32 cellular contexts compared by ENCODE assay signal in genomic region chr7:1849351-1849951, GRCh38.
A peak's percentile ranks its signal among the peaks of the same experiment; 100 is the strongest.
DNase-seq lines count a peak whose midpoint lies in the region; ATAC-seq, FAIRE-seq and TF ChIP-seq lines count a peak whose summit lies in the region.
"Had no signal": no experiment of that assay in that cellular context is flagged by ENCODE, and none has a peak within 500 bp of the region (broad histone marks: within the 10 kb centered on the region; RNA-seq: fewer than 3 reads in every experiment).

No MANE protein-coding gene starts in this region.

- H3K9me3 ChIP-seq in H1 (ENCODE audit: insufficient read depth in 2 of 2, low read depth in 1 of 2, low read length in 1 of 2) (no peaks in the 10 kb centered on the region), lower lobe of right lung (no peaks in the 10 kb centered on the region), sigmoid colon (no peaks in the 10 kb centered on the region), mesenchymal stem cell (ENCODE audit: control insufficient read depth, low read length) (no peaks in the 10 kb centered on the region)
- H3K9me3 ChIP-seq: SJCRH30, suprapubic skin had no signal

- H2AK5ac ChIP-seq in H1 (ENCODE audit: low read depth, low read length) (no peak overlapping the region; the same call in 1 of the 2 replicates), mesenchymal stem cell (ENCODE audit: low read length, severe bottlenecking) (no peak overlapping the region)

- H3K9me3 Mint-ChIP-seq in activated naive CD4-positive, alpha-beta T cell treated with anti-CD3 and anti-CD28 coated beads, Interleukin-2, amount 50 U/mL, for 72 hours, result no peaks in the 10 kb centered on the region
- H3K9me3 Mint-ChIP-seq: activated T-helper 17 cell treated with anti-CD3 and anti-CD28 coated beads, Interleukin-2, amount 50 U/mL, for 72 hours; CD4-positive, alpha-beta T cell; endodermal cell had no signal

- peaks cover 4% of the 10 kb centered on the region in 2 experiments for H4K20me1 ChIP-seq in H1 (replicated peaks in 1 of 2; ENCODE audit: control insufficient read depth in 1 of 2, insufficient read depth in 2 of 2, low read length in 2 of 2)

- TF ChIP-seq EP300 in H1 (IDR thresholded peaks at IDR 0.05; ENCODE audit: borderline replicate concordance in 1 of 2, low read depth in 2 of 2, low read length in 2 of 2), result no peak
- no peak for TF ChIP-seq EP300 in sigmoid colon (IDR thresholded peaks at IDR 0.05)

- no peak for ATAC-seq in activated naive CD4-positive, alpha-beta T cell treated with anti-CD3 and anti-CD28 coated beads, Interleukin-2, amount 50 U/mL, for 72 hours
- ATAC-seq in lower lobe of right lung, result no peak
- ATAC-seq: activated CD8-positive, alpha-beta T cell treated with anti-CD3 and anti-CD28 coated beads, Interleukin-2, amount 10 ng/mL, durations not matched to agents 7 days and 5 days; activated T-helper 17 cell treated with anti-CD3 and anti-CD28 coated beads, Interleukin-2, amount 50 U/mL, for 72 hours; esophagus mucosa had no signal

- H4K8ac ChIP-seq in H1 (ENCODE audit: extremely low read depth, insufficient read depth, low read length) (0 out of 2 replicates have a peak overlapping the region, but pooled peaks have one; percentile 43), mesenchymal stem cell (ENCODE audit: low read length) (no peak overlapping the region)

- H2BK120ac ChIP-seq in H1 (replicated peaks; ENCODE audit: low read depth, low read length), result no peak overlapping the region
- H2BK120ac ChIP-seq in mesenchymal stem cell (ENCODE audit: low read depth, low read length), result no peak overlapping the region

- H2BK15ac ChIP-seq in H1 (ENCODE audit: low read length) (no peak overlapping the region), mesenchymal stem cell (ENCODE audit: low read depth, poor library complexity, severe bottlenecking) (no peak overlapping the region)

- no peak for TF ChIP-seq CTCF in H1 (IDR thresholded peaks at IDR 0.05; ENCODE audit: control extremely low read depth in 1 of 3, insufficient read depth in 1 of 3, low read depth in 1 of 3, low read length in 3 of 3)
- no peak for TF ChIP-seq CTCF in lower lobe of right lung (IDR thresholded peaks at IDR 0.05)
- no peak for TF ChIP-seq CTCF in sigmoid colon (IDR thresholded peaks at IDR 0.05)

- no peak overlapping the region for H4K91ac ChIP-seq in H1 (replicated peaks; ENCODE audit: insufficient read length, low read length)
- no peak overlapping the region for H4K91ac ChIP-seq in mesenchymal stem cell (ENCODE audit: low read length)

- no peak overlapping the region for H3K4ac ChIP-seq in H1 (replicated peaks; ENCODE audit: insufficient read length, low read depth, low read length)
- H3K4ac ChIP-seq in mesenchymal stem cell (ENCODE audit: low read depth in 1 of 2, low read length in 2 of 2), result no peak overlapping the region

- no peak for TF ChIP-seq RAD21 in H1 (IDR thresholded peaks at IDR 0.05 in 1 of 2, conservative IDR thresholded peaks at IDR 0.05 in 1 of 2; ENCODE audit: low read depth in 2 of 2, low read length in 2 of 2)

- 84% methylated on average over 28 of the region's 32 CpGs; no CpG with 5 or more reads in 1 of the 2 experiments for WGBS in H1 (ENCODE audit: extremely low coverage in 1 of 2, insufficient coverage in 1 of 2, insufficient read length in 1 of 2, insufficient replicate concordance in 2 of 2, low coverage in 1 of 2, low lambda C conversion rate in 2 of 2, missing lambda C conversion rate in 1 of 2), 2 experiments
- 89 to 91% methylated on average over 32 of the region's 32 CpGs for WGBS in sigmoid colon, 2 donors
- 89% methylated on average over 32 of the region's 32 CpGs for WGBS in mesenchymal stem cell

- POLR2A ChIA-PET in H1 (lab: Charles Lee; ENCODE audit: partially characterized antibody), result no interaction called here

- H3K23me2 ChIP-seq in H1 (ENCODE audit: low read depth, low read length), result no peaks in the 10 kb centered on the region

- FAIRE-seq in H1 (lab: Jason Lieb, UNC), result no peak
- FAIRE-seq: astrocyte, RCC 7860 had no signal

- H3K36me3 Mint-ChIP-seq in activated naive CD4-positive, alpha-beta T cell treated with anti-CD3 and anti-CD28 coated beads, Interleukin-2, amount 50 U/mL, for 72 hours, result no peaks in the 10 kb centered on the region
- H3K36me3 Mint-ChIP-seq: activated naive CD8-positive, alpha-beta T cell had no signal

- H3K36me3 ChIP-seq in H1 (ENCODE audit: control insufficient read depth in 2 of 4, insufficient read depth in 4 of 4, low read length in 3 of 4), result no peaks in the 10 kb centered on the region; a peak in 1 of 8 replicates
- no peaks in the 10 kb centered on the region for H3K36me3 ChIP-seq in lower lobe of right lung
- no peaks in the 10 kb centered on the region for H3K36me3 ChIP-seq in sigmoid colon
- peaks cover 0 to 27% of the 10 kb centered on the region in 2 experiments for H3K36me3 ChIP-seq in mesenchymal stem cell (ENCODE audit: control insufficient read depth in 1 of 2, insufficient read depth in 2 of 2, low read depth in 1 of 2, low read length in 2 of 2)
- H3K36me3 ChIP-seq: SJCRH30 had no signal

- H3K4me2 ChIP-seq in H1 (ENCODE audit: insufficient read depth in 1 of 2, low read depth in 2 of 2, low read length in 2 of 2), result no peak overlapping the region
- no peak overlapping the region for H3K4me2 ChIP-seq in mesenchymal stem cell (ENCODE audit: low read length, poor library complexity, severe bottlenecking)

- CTCF ChIA-PET in H1 (lab: Charles Lee; ENCODE audit: partially characterized antibody), result interaction anchor here (1.0 to 1.4 kb wide), 2 partner anchors 34 to 255 kb away, joined by 3 read pairs; no protein-coding TSS in a partner anchor

- H3K14ac ChIP-seq in H1 (ENCODE audit: insufficient read length) (no peak overlapping the region), mesenchymal stem cell (ENCODE audit: low read length in 2 of 2) (no peak overlapping the region)

- H2AFZ ChIP-seq in H1 (ENCODE audit: low read length), result no peak overlapping the region
- no peak overlapping the region for H2AFZ ChIP-seq in mesenchymal stem cell (ENCODE audit: low read depth, low read length)

- H3K18ac ChIP-seq in H1 (ENCODE audit: extremely low read depth, low read length) (peak overlapping the region; percentile 48; the same call in 1 of the 2 replicates), mesenchymal stem cell (ENCODE audit: low read depth in 1 of 2, low read length in 2 of 2) (no peak overlapping the region)

- no peak overlapping the region for H2BK20ac ChIP-seq in H1 (ENCODE audit: low read length)

- H2BK12ac ChIP-seq in H1 (ENCODE audit: low read depth, low read length) (no peak overlapping the region), mesenchymal stem cell (ENCODE audit: low read length in 2 of 2) (no peak overlapping the region)

- no peak overlapping the region for H3K27ac Mint-ChIP-seq in activated naive CD4-positive, alpha-beta T cell treated with anti-CD3 and anti-CD28 coated beads, Interleukin-2, amount 50 U/mL, for 72 hours
- H3K27ac Mint-ChIP-seq: activated CD8-positive, alpha-beta T cell treated with anti-CD3 and anti-CD28 coated beads, Interleukin-2, amount 10 ng/mL, durations not matched to agents 7 days and 5 days; activated naive CD8-positive, alpha-beta T cell; activated T-helper 17 cell treated with anti-CD3 and anti-CD28 coated beads, Interleukin-2, amount 50 U/mL, for 72 hours; CD4-positive, alpha-beta T cell; endodermal cell had no signal

- H2BK5ac ChIP-seq in H1 (ENCODE audit: low read depth, low read length), result no peak overlapping the region
- H2BK5ac ChIP-seq in mesenchymal stem cell (ENCODE audit: low read depth, low read length, poor library complexity, severe bottlenecking), result no peak overlapping the region

- H3K9ac ChIP-seq in H1 (replicated peaks in 1 of 4; ENCODE audit: extremely low read depth in 1 of 4, low read depth in 3 of 4, low read length in 3 of 4) (no peak overlapping the region), mesenchymal stem cell (ENCODE audit: low read length) (no peak overlapping the region)

- DNase-seq in activated naive CD4-positive, alpha-beta T cell treated with anti-CD3 and anti-CD28 coated beads, Interleukin-2, amount 50 U/mL, for 16 hours, result peak; percentile 8
- no peak for DNase-seq in activated naive CD4-positive, alpha-beta T cell treated with anti-CD3 and anti-CD28 coated beads, Interleukin-2, amount 50 U/mL, for 72 hours (ENCODE audit: low spot score in 2 of 2)
- DNase-seq in H1 (ENCODE audit: low read depth in 1 of 2, low spot score in 2 of 2) (no peak), lower lobe of right lung (peak; percentile 49), sigmoid colon (peak; percentile 60), NCI-H748 treated with DMSO at 0.1 percent for 48 hours (lab: John Stamatoyannopoulos, UW) (no peak), mesenchymal stem cell (no peak), AG08395 (ENCODE audit: low spot score) (no peak)
- DNase-seq: 8988T; activated CD4-positive, alpha-beta T cell treated with anti-CD3 and anti-CD28 coated beads for 4 hours; activated CD8-positive, alpha-beta T cell treated with anti-CD3 and anti-CD28 coated beads, Interleukin-2, amount 10 ng/mL, durations not matched to agents 7 days and 5 days; caudate nucleus; CD4-positive, alpha-beta T cell; DND-41; GF-D8; GOT3; islet precursor cell; NCI-H1092 treated with DMSO at 0.1 percent for 48 hours; NCI-H1694 treated with DMSO at 0.1 percent for 48 hours; NCI-H446; NCI-H82; SJCRH30; stimulated activated naive CD4-positive, alpha-beta T cell treated with Interleukin-2 at 50 U/mL for 16 hours; SW 1271 had no signal

- no peaks in the 10 kb centered on the region; the same call in 1 of the 2 replicates for H3K79me1 ChIP-seq in H1 (ENCODE audit: low read depth, low read length)
- peaks cover 1% of the 10 kb centered on the region for H3K79me1 ChIP-seq in mesenchymal stem cell (replicated peaks; ENCODE audit: low read length, poor library complexity, severe bottlenecking)

- H3K27me3 ChIP-seq in H1 (replicated peaks in 1 of 4; ENCODE audit: control insufficient read depth in 3 of 4, extremely low read depth in 1 of 4, insufficient read depth in 3 of 4, low read length in 3 of 4), result no peaks in the 10 kb centered on the region
- no peaks in the 10 kb centered on the region for H3K27me3 ChIP-seq in lower lobe of right lung (ENCODE audit: low read depth)
- no peaks in the 10 kb centered on the region for H3K27me3 ChIP-seq in sigmoid colon
- no peaks in the 10 kb centered on the region for H3K27me3 ChIP-seq in mesenchymal stem cell (ENCODE audit: control insufficient read depth in 1 of 2, insufficient read depth in 1 of 2, low read length in 2 of 2)
- H3K27me3 ChIP-seq: SJCRH30, suprapubic skin had no signal

- H3K56ac ChIP-seq in H1 (replicated peaks; ENCODE audit: insufficient read length, low read depth, low read length), result no peak overlapping the region

- no peaks in the 10 kb centered on the region for H3K79me2 ChIP-seq in H1 (ENCODE audit: control insufficient read depth in 1 of 2, insufficient read depth in 2 of 2, low read length in 2 of 2)

- no peak overlapping the region for H3K4me3 ChIP-seq in H1 (ENCODE audit: extremely low read depth in 1 of 4, insufficient read depth in 2 of 4, low read depth in 3 of 4, low read length in 4 of 4)
- no peak overlapping the region for H3K4me3 ChIP-seq in lower lobe of right lung
- no peak overlapping the region for H3K4me3 ChIP-seq in sigmoid colon
- no peak overlapping the region for H3K4me3 ChIP-seq in mesenchymal stem cell (ENCODE audit: insufficient read depth in 1 of 2, low read depth in 1 of 2, low read length in 2 of 2)
- H3K4me3 ChIP-seq: SJCRH30, skin epidermis, suprapubic skin had no signal

- H3K4me1 ChIP-seq in H1 (replicated peaks in 1 of 4; ENCODE audit: control insufficient read depth in 3 of 4, insufficient read depth in 4 of 4, low read length in 3 of 4) (no peaks in the 10 kb centered on the region; a peak in 1 of 7 replicates), lower lobe of right lung (no peaks in the 10 kb centered on the region), sigmoid colon (no peaks in the 10 kb centered on the region), mesenchymal stem cell (ENCODE audit: control insufficient read depth, insufficient read depth, low read depth, low read length) (peaks cover 9% of the 10 kb centered on the region)
- H3K4me1 ChIP-seq: suprapubic skin had no signal

- TF ChIP-seq POLR2A in H1 (IDR thresholded peaks at IDR 0.05; ENCODE audit: control extremely low read depth in 1 of 2, low read depth in 2 of 2, low read length in 2 of 2) (no peak), sigmoid colon (IDR thresholded peaks at IDR 0.05) (no peak)

- H3K23ac ChIP-seq in H1 (ENCODE audit: insufficient read length), result no peak overlapping the region
- no peak overlapping the region for H3K23ac ChIP-seq in mesenchymal stem cell (ENCODE audit: low read length in 2 of 2)

- H3K27ac ChIP-seq in H1 (ENCODE audit: low read depth, low read length) (no peak overlapping the region), lower lobe of right lung (no peak overlapping the region), sigmoid colon (no peak overlapping the region), mesenchymal stem cell (ENCODE audit: low read length, poor library complexity, severe bottlenecking) (no peak overlapping the region)
- H3K27ac ChIP-seq: SJCRH30, skin epidermis, suprapubic skin had no signal

- no peak overlapping the region for H4K5ac ChIP-seq in H1 (ENCODE audit: insufficient read length, low read depth, low read length)

- intact Hi-C loops in lower lobe of right lung (cut with DNase I) (no loop called here), sigmoid colon (cut with DNase I) (no loop called here)

Comparison
In these comparisons a context has a peak if more than half of its experiments do, and no peak if none do; other contexts are left out.
1. DNase-seq: peak in activated naive CD4-positive, alpha-beta T cell treated with anti-CD3 and anti-CD28 coated beads, Interleukin-2, amount 50 U/mL, for 16 hours (single experiment), lower lobe of right lung (single experiment) and sigmoid colon (single experiment); none in activated naive CD4-positive, alpha-beta T cell treated with anti-CD3 and anti-CD28 coated beads, Interleukin-2, amount 50 U/mL, for 72 hours (0 of 2), H1 (0 of 2), NCI-H748 treated with DMSO at 0.1 percent for 48 hours (single experiment), mesenchymal stem cell (single experiment) and AG08395 (single experiment).